Comparison of ENCODE assay signal across 2 cellular contexts in genomic region chr9:130401742-130402141, GRCh38. TPM values are rescaled to one million over a fixed set of nuclear protein-coding genes. Genes with fewer than 3 reads are reported as not detected.
"Had no signal": no experiment of that assay in that cellular context is flagged by ENCODE, and none has a peak within 500 bp of the region (broad histone marks: within the 10 kb centered on the region; RNA-seq: fewer than 3 reads in every experiment).

No MANE protein-coding gene starts in this region.

RNA-seq across cellular contexts. Expression of gene ASS1, which starts 43.0 kb away (rescaled TPM):
- total RNA-seq: naive thymus-derived CD8-positive, alpha-beta T cell; natural killer cell treated with Interleukin-12 subunit alpha and Interleukin-12 subunit beta and Interleukin-15 and Interleukin-18, amount 100 ng/mL, for 72 hours had no signal
- polyA plus RNA-seq: naive thymus-derived CD8-positive, alpha-beta T cell had no signal
